ENCODE assay signal across 26 cellular contexts in genomic region chrX:1475881-1476280, GRCh38. TPM values are rescaled to one million over a fixed set of nuclear protein-coding genes. Genes with fewer than 3 reads are reported as not detected.
DNase-seq lines count a peak whose midpoint lies in the region; ATAC-seq and TF ChIP-seq lines count a peak whose summit lies in the region.
"Had no signal": no experiment of that assay in that cellular context is flagged by ENCODE, and none has a peak within 500 bp of the region (broad histone marks: within the 10 kb centered on the region; RNA-seq: fewer than 3 reads in every experiment).

No MANE protein-coding gene starts in this region.

- no peaks in the 10 kb centered on the region for H3K9me2 ChIP-seq in MM.1S (replicated peaks; ENCODE audit: insufficient read depth, low read length)
- no peaks in the 10 kb centered on the region for H3K9me2 ChIP-seq in PC-3 (replicated peaks; ENCODE audit: low read length)

- H3K4me3 Mint-ChIP-seq in CD8-positive, alpha-beta T cell = no peak overlapping the region
- H3K4me3 Mint-ChIP-seq in activated CD8-positive, alpha-beta T cell treated with anti-CD3 and anti-CD28 coated beads for 36 hours = no peak overlapping the region
- H3K4me3 Mint-ChIP-seq: activated T-helper 17 cell treated with anti-CD3 and anti-CD28 coated beads, Interleukin-2, amount 50 U/mL, for 72 hours had no signal

- peaks cover 15% of the 10 kb centered on the region for H3K9me3 Mint-ChIP-seq in CD8-positive, alpha-beta T cell
- peaks cover 25% of the 10 kb centered on the region for H3K9me3 Mint-ChIP-seq in activated CD8-positive, alpha-beta T cell treated with anti-CD3 and anti-CD28 coated beads for 36 hours

- H3F3A ChIP-seq in MM.1S (ENCODE audit: insufficient read depth, low read length) = no peaks in the 10 kb centered on the region
- H3F3A ChIP-seq in PC-3 (ENCODE audit: low read length, unreplicated experiment) = no peaks in the 10 kb centered on the region

- intact Hi-C loops in CD8-positive, alpha-beta T cell (cut with DNase I, micrococcal nuclease) = no loop called here
- intact Hi-C loops in activated CD8-positive, alpha-beta T cell treated with anti-CD3 and anti-CD28 coated beads for 36 hours (cut with micrococcal nuclease) = no loop called here
- intact Hi-C loops in PC-3 (cut with micrococcal nuclease) = no loop called here

- H3K36me3 Mint-ChIP-seq in CD8-positive, alpha-beta T cell = peaks cover 73% of the 10 kb centered on the region
- peaks cover 68% of the 10 kb centered on the region for H3K36me3 Mint-ChIP-seq in activated CD8-positive, alpha-beta T cell treated with anti-CD3 and anti-CD28 coated beads for 36 hours (ENCODE audit: low read depth)

- H3K79me2 ChIP-seq in MM.1S (ENCODE audit: low read length) (peaks cover 60% of the 10 kb centered on the region), PC-3 (ENCODE audit: low read length) (no peaks in the 10 kb centered on the region)
- H3K79me2 ChIP-seq: parathyroid adenoma had no signal

- H2AFZ ChIP-seq in MM.1S (ENCODE audit: low read length) = no peak overlapping the region
- no peak overlapping the region for H2AFZ ChIP-seq in PC-3 (ENCODE audit: low read length)
- H2AFZ ChIP-seq: GM23248, parathyroid adenoma had no signal

- peak overlapping the region; percentile 72 for H3K27ac Mint-ChIP-seq in CD8-positive, alpha-beta T cell
- peak overlapping the region; percentile 26 for H3K27ac Mint-ChIP-seq in activated CD8-positive, alpha-beta T cell treated with anti-CD3 and anti-CD28 coated beads for 36 hours
- H3K27ac Mint-ChIP-seq: activated T-helper 17 cell treated with anti-CD3 and anti-CD28 coated beads, Interleukin-2, amount 50 U/mL, for 72 hours had no signal

- H4K20me1 ChIP-seq in MM.1S (ENCODE audit: insufficient read depth, low read length) = no peaks in the 10 kb centered on the region
- no peaks in the 10 kb centered on the region for H4K20me1 ChIP-seq in PC-3 (ENCODE audit: low read length)

- H3K4me3 ChIP-seq in CD8-positive, alpha-beta T cell (ENCODE audit: low read depth, low read length) = no peak overlapping the region
- H3K4me3 ChIP-seq in MM.1S (ENCODE audit: low read length) = no peak overlapping the region
- H3K4me3 ChIP-seq in PC-3 (ENCODE audit: low read length) = no peak overlapping the region
- H3K4me3 ChIP-seq: GM23248, right lobe of liver, upper lobe of right lung had no signal

- POLR2A ChIA-PET in CD8-positive, alpha-beta T cell (lab: Charles Lee) = no interaction called here
- POLR2A ChIA-PET in activated CD8-positive, alpha-beta T cell treated with anti-CD3 and anti-CD28 coated beads for 36 hours (lab: Charles Lee) = no interaction called here
- POLR2A ChIA-PET in PC-3 (lab: Charles Lee; ENCODE audit: unreplicated experiment) = no interaction called here

- no TSS peak for BruUV-seq in PC-3 (replicated peaks; lab: Mats Ljungman, UMichigan)

- TF ChIP-seq CTCF in CD8-positive, alpha-beta T cell (IDR thresholded peaks at IDR 0.05) = no peak
- TF ChIP-seq CTCF in activated CD8-positive, alpha-beta T cell treated with anti-CD3 and anti-CD28 coated beads for 36 hours (IDR thresholded peaks at IDR 0.05) = no peak
- TF ChIP-seq CTCF in MM.1S (IDR thresholded peaks at IDR 0.05; ENCODE audit: low read length) (no peak), PC-3 (conservative IDR thresholded peaks at IDR 0.05; ENCODE audit: low read depth, low read length) (no peak)

- H3K9ac ChIP-seq in MM.1S (ENCODE audit: low read length) (no peak overlapping the region), PC-3 (ENCODE audit: low read length) (no peak overlapping the region)
- H3K9ac ChIP-seq: GM23248, parathyroid adenoma had no signal

- no peak overlapping the region for H3K27ac ChIP-seq in CD8-positive, alpha-beta T cell (ENCODE audit: low read depth, low read length)
- H3K27ac ChIP-seq in MM.1S (ENCODE audit: low read length) = no peak overlapping the region
- H3K27ac ChIP-seq in PC-3 (ENCODE audit: low read length) = no peak overlapping the region
- H3K27ac ChIP-seq: brain microvascular endothelial cell, GM23248, parathyroid adenoma, right lobe of liver, upper lobe of right lung had no signal

- CTCF ChIA-PET in CD8-positive, alpha-beta T cell (lab: Charles Lee) = no interaction called here
- CTCF ChIA-PET in activated CD8-positive, alpha-beta T cell treated with anti-CD3 and anti-CD28 coated beads for 36 hours (lab: Charles Lee) = no interaction called here
- CTCF ChIA-PET in PC-3 (lab: Charles Lee) = no interaction called here

- no peaks in the 10 kb centered on the region for H3K27me3 ChIP-seq in CD8-positive, alpha-beta T cell (ENCODE audit: insufficient read depth, low read length)
- H3K27me3 ChIP-seq in MM.1S (replicated peaks; ENCODE audit: insufficient read depth, low read length) (no peaks in the 10 kb centered on the region), PC-3 (ENCODE audit: low read length) (no peaks in the 10 kb centered on the region)
- H3K27me3 ChIP-seq: brain microvascular endothelial cell, right lobe of liver, upper lobe of right lung had no signal

- ATAC-seq in activated CD4-positive, CD25-positive, alpha-beta regulatory T cell treated with anti-CD3 and anti-CD28 coated beads, Interleukin-2, amount 50 U/mL, for 24 hours = no peak
- no peak for ATAC-seq in CD8-positive, alpha-beta T cell
- ATAC-seq in activated CD8-positive, alpha-beta T cell treated with anti-CD3 and anti-CD28 coated beads for 36 hours = no peak
- ATAC-seq in PC-3 = no peak
- ATAC-seq: activated T-helper 17 cell treated with anti-CD3 and anti-CD28 coated beads, Interleukin-2, amount 50 U/mL, for 72 hours; right lobe of liver; Right ventricle myocardium inferior; upper lobe of right lung had no signal

- no peaks in the 10 kb centered on the region for H3K27me3 Mint-ChIP-seq in CD8-positive, alpha-beta T cell (ENCODE audit: low read depth)
- no peaks in the 10 kb centered on the region for H3K27me3 Mint-ChIP-seq in activated CD8-positive, alpha-beta T cell treated with anti-CD3 and anti-CD28 coated beads for 36 hours
- H3K27me3 Mint-ChIP-seq: activated T-helper 17 cell treated with anti-CD3 and anti-CD28 coated beads, Interleukin-2, amount 50 U/mL, for 72 hours; naive B cell had no signal

- H3K4me1 Mint-ChIP-seq in CD8-positive, alpha-beta T cell (ENCODE audit: low read depth) = peaks cover 75% of the 10 kb centered on the region
- peaks cover 77% of the 10 kb centered on the region for H3K4me1 Mint-ChIP-seq in activated CD8-positive, alpha-beta T cell treated with anti-CD3 and anti-CD28 coated beads for 36 hours (ENCODE audit: low read depth)

- H3K9me3 ChIP-seq in CD8-positive, alpha-beta T cell (ENCODE audit: low read length) = no peaks in the 10 kb centered on the region
- H3K9me3 ChIP-seq in MM.1S (replicated peaks; ENCODE audit: insufficient read depth, low read length) (no peaks in the 10 kb centered on the region), PC-3 (ENCODE audit: low read length) (no peaks in the 10 kb centered on the region)
- H3K9me3 ChIP-seq: upper lobe of right lung had no signal

- H3K36me3 ChIP-seq in CD8-positive, alpha-beta T cell (ENCODE audit: insufficient read depth, low read length) = peaks cover 8% of the 10 kb centered on the region
- H3K36me3 ChIP-seq in MM.1S (replicated peaks; ENCODE audit: insufficient read depth, low read length) (no peaks in the 10 kb centered on the region), PC-3 (ENCODE audit: low read depth, low read length) (no peaks in the 10 kb centered on the region)
- H3K36me3 ChIP-seq: brain microvascular endothelial cell, right lobe of liver, upper lobe of right lung had no signal

- H3K4me1 ChIP-seq in CD8-positive, alpha-beta T cell (ENCODE audit: insufficient read depth, low read length) = peaks cover 61% of the 10 kb centered on the region
- H3K4me1 ChIP-seq in MM.1S (ENCODE audit: low read length) (peaks cover 9% of the 10 kb centered on the region; the same call in 1 of the 2 replicates), PC-3 (ENCODE audit: insufficient read depth, low read length) (no peaks in the 10 kb centered on the region)
- H3K4me1 ChIP-seq: parathyroid adenoma, right lobe of liver had no signal

- H3K4me2 ChIP-seq in MM.1S (ENCODE audit: low read depth, low read length) (no peak overlapping the region), PC-3 (ENCODE audit: low read length) (no peak overlapping the region)

- peak; percentile 17 for DNase-seq in activated CD4-positive, CD25-positive, alpha-beta regulatory T cell treated with anti-CD3 and anti-CD28 coated beads, Interleukin-2, amount 50 U/mL, for 72 hours
- DNase-seq in CD8-positive, alpha-beta T cell = peak in 2 of 7 experiments; percentile 4 to 45
- no peak for DNase-seq in activated CD8-positive, alpha-beta T cell treated with anti-CD3 and anti-CD28 coated beads for 36 hours
- DNase-seq in mesenteric fat pad (ENCODE audit: low spot score) (peak; percentile 9), MM.1S (no peak), PC-3 (no peak), foreskin melanocyte (no peak)
- DNase-seq: brain microvascular endothelial cell; COR-L47; cortex of kidney; GM23248; Kasumi-1; mesendoderm; naive B cell; NCI-H1048; NCI-H187; NCI-H226; NCI-H774; OCI-M1; stimulated activated CD8-positive, alpha-beta memory T cell treated with anti-CD3 and anti-CD28 coated beads, Interleukin-4, amount 100 ng/mL, for 48 hours; upper lobe of right lung had no signal

RNA-seq across cellular contexts. Expression of gene ASMTL, which starts 23.2 kb away (rescaled TPM):
- 10 to 100 TPM; 55.4 to 66.8 TPM for total RNA-seq in CD8-positive, alpha-beta T cell
- 10 to 100 TPM; 55.8 to 57.2 TPM for total RNA-seq in activated CD8-positive, alpha-beta T cell treated with anti-CD3 and anti-CD28 coated beads for 36 hours
- 20.8 TPM for total RNA-seq in mesenteric fat pad
- 6.7 and 10.1 TPM in 2 replicates for total RNA-seq in PC-3 (2014; rRNA removed)

Comparison
In these comparisons a context has a peak if more than half of its experiments do, and no peak if none do; other contexts are left out.
1. DNase-seq: peak in activated CD4-positive, CD25-positive, alpha-beta regulatory T cell treated with anti-CD3 and anti-CD28 coated beads, Interleukin-2, amount 50 U/mL, for 72 hours (single experiment) and mesenteric fat pad (single experiment); none in activated CD8-positive, alpha-beta T cell treated with anti-CD3 and anti-CD28 coated beads for 36 hours (single experiment), MM.1S (single experiment), PC-3 (single experiment) and foreskin melanocyte (single experiment).